12 cellular contexts compared by ENCODE assay signal in the genomic region with DNA sequence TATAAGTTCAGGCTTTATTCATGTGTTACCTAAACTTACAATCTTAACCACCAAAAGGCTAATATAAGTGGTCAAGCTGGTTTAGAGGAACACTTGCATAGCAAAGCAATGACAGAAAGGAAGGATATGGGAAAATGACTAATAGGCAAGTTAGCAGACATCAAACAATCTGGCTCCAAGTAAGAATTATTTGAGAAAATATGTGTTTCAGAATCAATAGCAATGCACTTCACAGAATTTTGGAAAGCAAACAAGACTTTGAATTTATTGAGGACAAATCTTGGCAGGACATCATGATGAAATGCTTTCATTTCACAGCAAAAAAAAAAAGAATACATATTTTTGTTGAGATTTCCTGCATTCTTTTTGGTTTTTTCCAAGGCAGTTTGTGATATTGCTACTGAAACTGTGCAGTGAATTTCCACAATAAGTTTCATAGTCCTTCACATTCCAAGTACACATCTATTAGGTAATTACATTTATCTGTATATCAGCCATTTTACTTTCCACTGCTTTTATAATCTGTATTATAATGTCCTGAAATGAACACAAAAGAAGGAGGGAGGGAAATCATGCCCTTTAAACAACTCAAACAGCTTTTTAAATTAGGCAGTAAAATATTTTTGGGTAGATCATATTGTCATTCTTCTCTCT.
DNase-seq lines count a peak whose midpoint lies in the region; ATAC-seq and TF ChIP-seq lines count a peak whose summit lies in the region.
"Had no signal": no experiment of that assay in that cellular context is flagged by ENCODE, and none has a peak within 500 bp of the region (broad histone marks: within the 10 kb centered on the region; RNA-seq: fewer than 3 reads in every experiment).

No MANE protein-coding gene starts in this region.

- H3K9me3 Mint-ChIP-seq in mesothelial cell of epicardium: no peaks in the 10 kb centered on the region
- H3K9me3 Mint-ChIP-seq: activated CD4-positive, alpha-beta memory T cell treated with anti-CD3 and anti-CD28 coated beads, Interleukin-2, amount 10 ng/mL, durations not matched to agents 7 days and 5 days had no signal

- ATAC-seq in GM18907 (IDR thresholded peaks at IDR 0.05; ENCODE audit: unreplicated experiment) (no peak), HG02759 (IDR thresholded peaks at IDR 0.05; ENCODE audit: unreplicated experiment) (no peak), GM21786 (IDR thresholded peaks at IDR 0.05; ENCODE audit: unreplicated experiment) (no peak)

- H3K4me3 Mint-ChIP-seq in mesothelial cell of epicardium: no peak overlapping the region
- H3K4me3 Mint-ChIP-seq: activated CD4-positive, alpha-beta memory T cell treated with anti-CD3 and anti-CD28 coated beads, Interleukin-2, amount 10 ng/mL, durations not matched to agents 7 days and 5 days had no signal

- H3K27ac Mint-ChIP-seq in mesothelial cell of epicardium: peak overlapping the region; percentile 75
- H3K27ac Mint-ChIP-seq: activated CD4-positive, alpha-beta memory T cell treated with anti-CD3 and anti-CD28 coated beads, Interleukin-2, amount 10 ng/mL, durations not matched to agents 7 days and 5 days had no signal

- TF ChIP-seq CTCF in AG09319 (IDR thresholded peaks at IDR 0.05; ENCODE audit: low read depth, low read length): no peak
- no peak for TF ChIP-seq CTCF in mesothelial cell of epicardium (IDR thresholded peaks at IDR 0.05; ENCODE audit: unreplicated experiment)

- H3K4me1 Mint-ChIP-seq in mesothelial cell of epicardium: peaks cover 19% of the 10 kb centered on the region
- H3K4me1 Mint-ChIP-seq: activated CD4-positive, alpha-beta memory T cell treated with anti-CD3 and anti-CD28 coated beads, Interleukin-2, amount 10 ng/mL, durations not matched to agents 7 days and 5 days had no signal

- H3K27me3 Mint-ChIP-seq in mesothelial cell of epicardium (ENCODE audit: low read depth): no peaks in the 10 kb centered on the region
- H3K27me3 Mint-ChIP-seq: activated CD4-positive, alpha-beta memory T cell treated with anti-CD3 and anti-CD28 coated beads, Interleukin-2, amount 10 ng/mL, durations not matched to agents 7 days and 5 days had no signal

- no peaks in the 10 kb centered on the region for H3K36me3 Mint-ChIP-seq in mesothelial cell of epicardium

- DNase-seq in AG09319 (ENCODE audit: extremely low read depth, low read depth): peak; percentile 57
- DNase-seq in NCI-H226: peak; percentile 79
- DNase-seq in dermis blood vessel endothelial cell: peak; percentile 91
- no peak for DNase-seq in mesothelial cell of epicardium (ENCODE audit: low spot score in 2 of 2, unreplicated experiment in 2 of 2)
- DNase-seq in germinal center (ENCODE audit: low spot score): no peak
- DNase-seq: activated CD4-positive, alpha-beta memory T cell treated with anti-CD3 and anti-CD28 coated beads, Interleukin-2, amount 10 ng/mL, durations not matched to agents 7 days and 5 days; amygdala; NCI-H146; occipital lobe had no signal

Comparison
In these comparisons a context has a peak if more than half of its experiments do, and no peak if none do; other contexts are left out.
1. DNase-seq: peak in AG09319 (single experiment), NCI-H226 (single experiment) and dermis blood vessel endothelial cell (single experiment); none in mesothelial cell of epicardium (0 of 2) and germinal center (single experiment).